In genomic region chr19:58440556-58440955, GRCh38 we compare ENCODE assay signal across 9 cellular contexts. TPM values are rescaled to one million over a fixed set of nuclear protein-coding genes. Genes with fewer than 3 reads are reported as not detected.
DNase-seq lines count a peak whose midpoint lies in the region; ATAC-seq and TF ChIP-seq lines count a peak whose summit lies in the region.
"Had no signal": no experiment of that assay in that cellular context is flagged by ENCODE, and none has a peak within 500 bp of the region (broad histone marks: within the 10 kb centered on the region; RNA-seq: fewer than 3 reads in every experiment).

No MANE protein-coding gene starts in this region.

- TF ChIP-seq CTCF in chondrocyte (IDR thresholded peaks at IDR 0.05) (no peak), lower lobe of right lung (IDR thresholded peaks at IDR 0.05) (no peak), suprapubic skin (IDR thresholded peaks at IDR 0.05) (no peak)

- H3K9me3 Mint-ChIP-seq in chondrocyte (ENCODE audit: low read depth): peaks cover 28% of the 10 kb centered on the region

- intact Hi-C loops in lower lobe of right lung (cut with DNase I): no loop called here

- no peak for TF ChIP-seq POLR2A in suprapubic skin (IDR thresholded peaks at IDR 0.05)

- peak overlapping the region; percentile 92 for H3K27ac Mint-ChIP-seq in chondrocyte (ENCODE audit: unreplicated experiment)

- no peaks in the 10 kb centered on the region for H3K4me1 ChIP-seq in NT2/D1 (ENCODE audit: insufficient read depth, insufficient read length)
- H3K4me1 ChIP-seq in lower lobe of right lung: peaks cover 9% of the 10 kb centered on the region
- peaks cover 18% of the 10 kb centered on the region for H3K4me1 ChIP-seq in suprapubic skin

- peak; percentile 2 to 3 for ATAC-seq in lower lobe of right lung
- no peak for ATAC-seq in GM21723 (IDR thresholded peaks at IDR 0.05; ENCODE audit: unreplicated experiment)
- ATAC-seq: HCT116 had no signal

- H3K4me3 Mint-ChIP-seq in chondrocyte (ENCODE audit: unreplicated experiment): peak overlapping the region; percentile 80

- H3K27ac ChIP-seq in lower lobe of right lung (peak overlapping the region; percentile 81), suprapubic skin (peak overlapping the region; percentile 27)

- peaks cover 24% of the 10 kb centered on the region for H3K36me3 Mint-ChIP-seq in chondrocyte (ENCODE audit: low read depth)

- H3K9ac ChIP-seq in NT2/D1 (ENCODE audit: insufficient read length, low read depth): peak overlapping the region; percentile 46

- H3K27me3 ChIP-seq in NT2/D1 (ENCODE audit: insufficient read depth, insufficient read length) (no peaks in the 10 kb centered on the region), lower lobe of right lung (ENCODE audit: low read depth) (no peaks in the 10 kb centered on the region), suprapubic skin (peaks cover 18% of the 10 kb centered on the region)

- H3K27me3 Mint-ChIP-seq in chondrocyte (ENCODE audit: low read depth): peaks cover 2% of the 10 kb centered on the region

- no peak for DNase-seq in NT2/D1 (ENCODE audit: low read depth, low spot score)
- DNase-seq in chondrocyte (ENCODE audit: low spot score): no peak
- DNase-seq in lower lobe of right lung: no peak
- no peak for DNase-seq in suprapubic skin (ENCODE audit: low spot score in 2 of 2)
- DNase-seq in NCI-H2171 (lab: John Stamatoyannopoulos, UW): no peak
- DNase-seq in activated effector memory CD4-positive, alpha-beta T cell treated with Interleukin-2 at 50 U/mL for 16 hours: no peak

- H3K4me1 Mint-ChIP-seq in chondrocyte (ENCODE audit: low read depth): peaks cover 15% of the 10 kb centered on the region

- H3K4me3 ChIP-seq in NT2/D1 (ENCODE audit: insufficient read length, low read depth): peak overlapping the region; percentile 96
- peak overlapping the region; percentile 76 for H3K4me3 ChIP-seq in lower lobe of right lung
- H3K4me3 ChIP-seq in suprapubic skin: peak overlapping the region; percentile 59

- TF ChIP-seq EP300 in suprapubic skin (IDR thresholded peaks at IDR 0.05): no peak

- WGBS in suprapubic skin: 23% methylated on average over 15 of the region's 31 CpGs

- peaks cover 22% of the 10 kb centered on the region for H3K9me3 ChIP-seq in NT2/D1 (ENCODE audit: insufficient read depth, low read length)
- H3K9me3 ChIP-seq in lower lobe of right lung: peaks cover 37% of the 10 kb centered on the region
- H3K9me3 ChIP-seq in suprapubic skin: peaks cover 2% of the 10 kb centered on the region

- peaks cover 24% of the 10 kb centered on the region for H3K36me3 ChIP-seq in NT2/D1 (ENCODE audit: insufficient read depth, insufficient read length, low read length)
- H3K36me3 ChIP-seq in lower lobe of right lung: peaks cover 14% of the 10 kb centered on the region
- peaks cover 24% of the 10 kb centered on the region for H3K36me3 ChIP-seq in suprapubic skin

RNA-seq across cellular contexts. Expression of gene ZNF132, which starts 0.6 kb away (rescaled TPM):
- total RNA-seq in chondrocyte (1.5 to 1.8 TPM (median 1.6 TPM) in 3 replicates), lower lobe of right lung (7.4 TPM), suprapubic skin (1 to 10 TPM; 1.7 to 2.9 (median 2.3) TPM)
- total RNA-seq: OCI-LY7 had no signal

RNA-seq across cellular contexts. Expression of gene ZNF324B, which starts 10.9 kb away (rescaled TPM):
- total RNA-seq in chondrocyte (6.3 to 9.8 TPM (median 7.5 TPM) in 3 replicates), lower lobe of right lung (8.3 TPM), suprapubic skin (10 to 100 TPM in 3 of 4 donors, 1 to 10 TPM in 1; 9.7 to 28.7 (median 13.8) TPM)

RNA-seq across cellular contexts. Expression of gene ZNF324, which starts 26.3 kb away (rescaled TPM):
- total RNA-seq in chondrocyte (10.8 to 12.6 TPM (median 11.3 TPM) in 3 replicates), lower lobe of right lung (10.0 TPM), suprapubic skin (10 to 100 TPM; 20.3 to 41.5 (median 25.6) TPM)

RNA-seq across cellular contexts. Expression of gene ZNF584, which starts 32.1 kb away (rescaled TPM):
- total RNA-seq in chondrocyte (10.2 to 11.1 TPM (median 10.7 TPM) in 3 replicates), lower lobe of right lung (10.0 TPM), suprapubic skin (10 to 100 TPM; 15.8 to 21.2 (median 17.4) TPM)

RNA-seq across cellular contexts. Expression of gene ZNF446, which starts 35.6 kb away (rescaled TPM):
- total RNA-seq in chondrocyte (9.3 to 12.2 TPM (median 9.5 TPM) in 3 replicates), lower lobe of right lung (9.1 TPM), suprapubic skin (10 to 100 TPM; 19.8 to 38.8 (median 24.0) TPM)
